1 cellular context compared by ENCODE assay signal in the genomic region with DNA sequence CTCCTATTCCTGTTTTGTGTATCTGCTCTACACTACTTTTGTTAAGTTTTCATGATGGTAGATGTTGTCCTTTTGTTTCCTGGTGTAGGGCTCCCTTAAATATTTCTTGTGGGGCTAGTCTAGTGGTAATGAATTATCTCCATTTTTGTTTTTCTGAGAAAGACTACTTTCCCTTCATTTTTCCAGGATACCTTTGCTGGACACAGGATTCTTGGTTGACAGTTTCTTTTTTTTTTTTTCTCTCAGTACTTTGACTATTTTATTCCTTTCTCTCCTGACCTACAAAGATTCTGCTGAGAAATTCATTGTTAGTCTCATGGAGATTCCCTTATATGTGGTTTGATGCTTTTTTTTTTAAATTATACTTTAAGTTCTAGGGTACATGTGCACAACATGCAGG.
TF ChIP-seq lines count a peak whose summit lies in the region.

No MANE protein-coding gene starts in this region.

TF ChIP-seq in K562, 482 proteins besides CTCF, POLR2A, EP300 and RAD21 (continued from another document):
- TF ChIP-seq, protein P1, sequence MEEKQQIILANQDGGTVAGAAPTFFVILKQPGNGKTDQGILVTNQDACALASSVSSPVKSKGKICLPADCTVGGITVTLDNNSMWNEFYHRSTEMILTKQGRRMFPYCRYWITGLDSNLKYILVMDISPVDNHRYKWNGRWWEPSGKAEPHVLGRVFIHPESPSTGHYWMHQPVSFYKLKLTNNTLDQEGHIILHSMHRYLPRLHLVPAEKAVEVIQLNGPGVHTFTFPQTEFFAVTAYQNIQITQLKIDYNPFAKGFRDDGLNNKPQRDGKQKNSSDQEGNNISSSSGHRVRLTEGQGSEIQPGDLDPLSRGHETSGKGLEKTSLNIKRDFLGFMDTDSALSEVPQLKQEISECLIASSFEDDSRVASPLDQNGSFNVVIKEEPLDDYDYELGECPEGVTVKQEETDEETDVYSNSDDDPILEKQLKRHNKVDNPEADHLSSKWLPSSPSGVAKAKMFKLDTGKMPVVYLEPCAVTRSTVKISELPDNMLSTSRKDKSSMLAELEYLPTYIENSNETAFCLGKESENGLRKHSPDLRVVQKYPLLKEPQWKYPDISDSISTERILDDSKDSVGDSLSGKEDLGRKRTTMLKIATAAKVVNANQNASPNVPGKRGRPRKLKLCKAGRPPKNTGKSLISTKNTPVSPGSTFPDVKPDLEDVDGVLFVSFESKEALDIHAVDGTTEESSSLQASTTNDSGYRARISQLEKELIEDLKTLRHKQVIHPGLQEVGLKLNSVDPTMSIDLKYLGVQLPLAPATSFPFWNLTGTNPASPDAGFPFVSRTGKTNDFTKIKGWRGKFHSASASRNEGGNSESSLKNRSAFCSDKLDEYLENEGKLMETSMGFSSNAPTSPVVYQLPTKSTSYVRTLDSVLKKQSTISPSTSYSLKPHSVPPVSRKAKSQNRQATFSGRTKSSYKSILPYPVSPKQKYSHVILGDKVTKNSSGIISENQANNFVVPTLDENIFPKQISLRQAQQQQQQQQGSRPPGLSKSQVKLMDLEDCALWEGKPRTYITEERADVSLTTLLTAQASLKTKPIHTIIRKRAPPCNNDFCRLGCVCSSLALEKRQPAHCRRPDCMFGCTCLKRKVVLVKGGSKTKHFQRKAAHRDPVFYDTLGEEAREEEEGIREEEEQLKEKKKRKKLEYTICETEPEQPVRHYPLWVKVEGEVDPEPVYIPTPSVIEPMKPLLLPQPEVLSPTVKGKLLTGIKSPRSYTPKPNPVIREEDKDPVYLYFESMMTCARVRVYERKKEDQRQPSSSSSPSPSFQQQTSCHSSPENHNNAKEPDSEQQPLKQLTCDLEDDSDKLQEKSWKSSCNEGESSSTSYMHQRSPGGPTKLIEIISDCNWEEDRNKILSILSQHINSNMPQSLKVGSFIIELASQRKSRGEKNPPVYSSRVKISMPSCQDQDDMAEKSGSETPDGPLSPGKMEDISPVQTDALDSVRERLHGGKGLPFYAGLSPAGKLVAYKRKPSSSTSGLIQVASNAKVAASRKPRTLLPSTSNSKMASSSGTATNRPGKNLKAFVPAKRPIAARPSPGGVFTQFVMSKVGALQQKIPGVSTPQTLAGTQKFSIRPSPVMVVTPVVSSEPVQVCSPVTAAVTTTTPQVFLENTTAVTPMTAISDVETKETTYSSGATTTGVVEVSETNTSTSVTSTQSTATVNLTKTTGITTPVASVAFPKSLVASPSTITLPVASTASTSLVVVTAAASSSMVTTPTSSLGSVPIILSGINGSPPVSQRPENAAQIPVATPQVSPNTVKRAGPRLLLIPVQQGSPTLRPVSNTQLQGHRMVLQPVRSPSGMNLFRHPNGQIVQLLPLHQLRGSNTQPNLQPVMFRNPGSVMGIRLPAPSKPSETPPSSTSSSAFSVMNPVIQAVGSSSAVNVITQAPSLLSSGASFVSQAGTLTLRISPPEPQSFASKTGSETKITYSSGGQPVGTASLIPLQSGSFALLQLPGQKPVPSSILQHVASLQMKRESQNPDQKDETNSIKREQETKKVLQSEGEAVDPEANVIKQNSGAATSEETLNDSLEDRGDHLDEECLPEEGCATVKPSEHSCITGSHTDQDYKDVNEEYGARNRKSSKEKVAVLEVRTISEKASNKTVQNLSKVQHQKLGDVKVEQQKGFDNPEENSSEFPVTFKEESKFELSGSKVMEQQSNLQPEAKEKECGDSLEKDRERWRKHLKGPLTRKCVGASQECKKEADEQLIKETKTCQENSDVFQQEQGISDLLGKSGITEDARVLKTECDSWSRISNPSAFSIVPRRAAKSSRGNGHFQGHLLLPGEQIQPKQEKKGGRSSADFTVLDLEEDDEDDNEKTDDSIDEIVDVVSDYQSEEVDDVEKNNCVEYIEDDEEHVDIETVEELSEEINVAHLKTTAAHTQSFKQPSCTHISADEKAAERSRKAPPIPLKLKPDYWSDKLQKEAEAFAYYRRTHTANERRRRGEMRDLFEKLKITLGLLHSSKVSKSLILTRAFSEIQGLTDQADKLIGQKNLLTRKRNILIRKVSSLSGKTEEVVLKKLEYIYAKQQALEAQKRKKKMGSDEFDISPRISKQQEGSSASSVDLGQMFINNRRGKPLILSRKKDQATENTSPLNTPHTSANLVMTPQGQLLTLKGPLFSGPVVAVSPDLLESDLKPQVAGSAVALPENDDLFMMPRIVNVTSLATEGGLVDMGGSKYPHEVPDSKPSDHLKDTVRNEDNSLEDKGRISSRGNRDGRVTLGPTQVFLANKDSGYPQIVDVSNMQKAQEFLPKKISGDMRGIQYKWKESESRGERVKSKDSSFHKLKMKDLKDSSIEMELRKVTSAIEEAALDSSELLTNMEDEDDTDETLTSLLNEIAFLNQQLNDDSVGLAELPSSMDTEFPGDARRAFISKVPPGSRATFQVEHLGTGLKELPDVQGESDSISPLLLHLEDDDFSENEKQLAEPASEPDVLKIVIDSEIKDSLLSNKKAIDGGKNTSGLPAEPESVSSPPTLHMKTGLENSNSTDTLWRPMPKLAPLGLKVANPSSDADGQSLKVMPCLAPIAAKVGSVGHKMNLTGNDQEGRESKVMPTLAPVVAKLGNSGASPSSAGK (IDR thresholded peaks at IDR 0.05), result peak; percentile 34; the same call in 1 of the 2 replicates
